19 cellular contexts compared by ENCODE assay signal in genomic region chr12:125249066-125249824, GRCh38.
A peak's percentile ranks its signal among the peaks of the same experiment; 100 is the strongest.
DNase-seq lines count a peak whose midpoint lies in the region; ATAC-seq lines count a peak whose summit lies in the region.
"Had no signal": no experiment of that assay in that cellular context is flagged by ENCODE, and none has a peak within 500 bp of the region (broad histone marks: within the 10 kb centered on the region; RNA-seq: fewer than 3 reads in every experiment).

No MANE protein-coding gene starts in this region.

- H3K9ac ChIP-seq in BLaER1 treated with 17β-estradiol and CSF1 and Interleukin-3, amounts not matched to agents 10 nM and 100 nM, result 0 out of 22 replicates have a peak overlapping the region, but pooled peaks of 1 of the 11 experiments have one; percentile 16

- H3K27ac ChIP-seq in BLaER1 treated with 17β-estradiol and CSF1 and Interleukin-3, amounts not matched to agents 10 nM and 100 nM, result peak overlapping the region in 4 of 11 experiments; percentile 25 to 49 (median 42); a peak in 3 of 22 replicates
- H3K27ac ChIP-seq in SJCRH30, result peak overlapping the region; percentile 84

- DNase-seq in LHCN-M2 (ENCODE audit: low read depth) (peak; percentile 15), SJCRH30 (peak; percentile 45 to 64), myocyte (ENCODE audit: low read depth) (peak; percentile 29), NCI-H748 treated with DMSO at 0.1 percent for 48 hours (lab: John Stamatoyannopoulos, UW) (no peak), MG63 (no peak)
- DNase-seq: C1 segment of cervical spinal cord; CD8-positive, alpha-beta memory T cell; MM.1S; NCI-H1092 treated with DMSO at 0.1 percent for 48 hours; NCI-H146; NCI-H2029 treated with DMSO at 0.1 percent for 48 hours; NCI-H2171 treated with DMSO at 0.1 percent for 48 hours; NCI-H446; NCI-H774; OCI-M1; SHP77 treated with DMSO at 0.1 percent for 48 hours had no signal

- no peaks in the 10 kb centered on the region for H3K36me3 ChIP-seq in BLaER1 treated with 17β-estradiol and CSF1 and Interleukin-3, amounts not matched to agents 10 nM and 100 nM
- H3K36me3 ChIP-seq in SJCRH30 (no peaks in the 10 kb centered on the region), MG63 (no peaks in the 10 kb centered on the region)

- H3K4me1 ChIP-seq in BLaER1 treated with 17β-estradiol and CSF1 and Interleukin-3, amounts not matched to agents 10 nM and 100 nM, result peaks cover 6 to 47% (median 35%) of the 10 kb centered on the region in 10 experiments
- peaks cover 17% of the 10 kb centered on the region for H3K4me1 ChIP-seq in SJCRH30

- H3K9me3 ChIP-seq in BLaER1 treated with 17β-estradiol and CSF1 and Interleukin-3, amounts not matched to agents 10 nM and 100 nM (replicated peaks in 1 of 11), result peaks cover 0 to 6% (median 0%) of the 10 kb centered on the region in 11 experiments; a peak in 1 of 22 replicates
- H3K9me3 ChIP-seq in SJCRH30 (replicated peaks), result no peaks in the 10 kb centered on the region
- H3K9me3 ChIP-seq in MG63, result no peaks in the 10 kb centered on the region; the same call in 1 of the 2 replicates

- H3K4me3 ChIP-seq in BLaER1 treated with 17β-estradiol and CSF1 and Interleukin-3, amounts not matched to agents 10 nM and 100 nM, result no peak overlapping the region
- no peak overlapping the region for H3K4me3 ChIP-seq in SJCRH30
- no peak overlapping the region for H3K4me3 ChIP-seq in MG63

- no peaks in the 10 kb centered on the region for H3K27me3 ChIP-seq in BLaER1 treated with 17β-estradiol and CSF1 and Interleukin-3, amounts not matched to agents 10 nM and 100 nM
- peaks cover 22% of the 10 kb centered on the region for H3K27me3 ChIP-seq in SJCRH30
- peaks cover 10% of the 10 kb centered on the region; the same call in 1 of the 2 replicates for H3K27me3 ChIP-seq in MG63

- peak overlapping the region; percentile 31 to 87 (median 65); a peak in 20 of 22 replicates for H3K4me2 ChIP-seq in BLaER1 treated with 17β-estradiol and CSF1 and Interleukin-3, amounts not matched to agents 10 nM and 100 nM

- ATAC-seq in GM21619 (IDR thresholded peaks at IDR 0.05; ENCODE audit: unreplicated experiment), result no peak
- ATAC-seq: SK-N-SH treated with all-trans-retinoic acid at 6 μM for 48 hours had no signal

- no peaks in the 10 kb centered on the region for H4K20me1 ChIP-seq in BLaER1 treated with 17β-estradiol and CSF1 and Interleukin-3, amounts not matched to agents 10 nM and 100 nM

Comparison
In these comparisons a context has a peak if more than half of its experiments do, and no peak if none do; other contexts are left out.
1. DNase-seq: peak in LHCN-M2 (single experiment), SJCRH30 (2 of 2) and myocyte (single experiment); none in NCI-H748 treated with DMSO at 0.1 percent for 48 hours (single experiment) and MG63 (single experiment).